In genomic region chr20:3795511-3796468, GRCh38 we compare ENCODE assay signal across 8 cellular contexts. TPM values are rescaled to one million over a fixed set of nuclear protein-coding genes. Genes with fewer than 3 reads are reported as not detected.
DNase-seq lines count a peak whose midpoint lies in the region; ATAC-seq and TF ChIP-seq lines count a peak whose summit lies in the region.

TSS of gene CDC25B (plus strand) at chr20:3796310. CDS start at chr20:3796532, 222 bp downstream.

- H3K79me2 ChIP-seq in Loucy (ENCODE audit: insufficient read depth, low read length) = peaks cover 51% of the 10 kb centered on the region

- H3K27me3 Mint-ChIP-seq in activated T-helper 17 cell treated with anti-CD3 and anti-CD28 coated beads, Interleukin-2, amount 50 U/mL, for 72 hours = no peaks in the 10 kb centered on the region
- H3K27me3 Mint-ChIP-seq in natural killer cell treated with Interleukin-12 subunit alpha and Interleukin-12 subunit beta and Interleukin-15 and Interleukin-18, amount 100 ng/mL, for 72 hours = no peaks in the 10 kb centered on the region
- H3K27me3 Mint-ChIP-seq in stimulated activated naive CD8-positive, alpha-beta T cell treated with anti-CD3 and anti-CD28 coated beads, Interleukin-15, Interleukin-2, amounts not matched to agents 100 ng/mL and 50 ng/mL, for 24 hours = no peaks in the 10 kb centered on the region

- peak within 1 kb of the TSS; percentile 83 for H3K4me3 ChIP-seq in H7 (ENCODE audit: insufficient read depth, low read depth, low read length)
- H3K4me3 ChIP-seq in Loucy (ENCODE audit: low read length, poor library complexity, severe bottlenecking) = peak within 1 kb of the TSS; percentile 98
- peak within 1 kb of the TSS; percentile 82 for H3K4me3 ChIP-seq in RWPE2 (ENCODE audit: severe bottlenecking)

- peak within 1 kb of the TSS; percentile 91 for H3K9ac ChIP-seq in Loucy (ENCODE audit: low read depth, low read length, poor library complexity, severe bottlenecking)

- H4K20me1 ChIP-seq in Loucy (ENCODE audit: insufficient read depth, low read length, poor library complexity, severe bottlenecking) = peaks cover 31% of the 10 kb centered on the region

- no peaks in the 10 kb centered on the region for H3K9me3 Mint-ChIP-seq in activated T-helper 17 cell treated with anti-CD3 and anti-CD28 coated beads, Interleukin-2, amount 50 U/mL, for 72 hours
- no peaks in the 10 kb centered on the region for H3K9me3 Mint-ChIP-seq in natural killer cell treated with Interleukin-12 subunit alpha and Interleukin-12 subunit beta and Interleukin-15 and Interleukin-18, amount 100 ng/mL, for 72 hours
- H3K9me3 Mint-ChIP-seq in stimulated activated naive CD8-positive, alpha-beta T cell treated with anti-CD3 and anti-CD28 coated beads, Interleukin-15, Interleukin-2, amounts not matched to agents 100 ng/mL and 50 ng/mL, for 24 hours = no peaks in the 10 kb centered on the region

- H3F3A ChIP-seq in Loucy (ENCODE audit: low read depth) = no peaks in the 10 kb centered on the region

- ATAC-seq in RWPE2 (ENCODE audit: low read depth) = peak; percentile 86
- peak; percentile 84 for ATAC-seq in activated T-helper 17 cell treated with anti-CD3 and anti-CD28 coated beads, Interleukin-2, amount 50 U/mL, for 72 hours (replicated peaks)
- ATAC-seq in natural killer cell treated with Interleukin-12 subunit alpha and Interleukin-12 subunit beta and Interleukin-15 and Interleukin-18, amount 100 ng/mL, for 72 hours = peak; percentile 92

- peaks cover 49% of the 10 kb centered on the region for H3K36me3 Mint-ChIP-seq in activated T-helper 17 cell treated with anti-CD3 and anti-CD28 coated beads, Interleukin-2, amount 50 U/mL, for 72 hours (ENCODE audit: low read depth)
- H3K36me3 Mint-ChIP-seq in natural killer cell treated with Interleukin-12 subunit alpha and Interleukin-12 subunit beta and Interleukin-15 and Interleukin-18, amount 100 ng/mL, for 72 hours = no peaks in the 10 kb centered on the region
- peaks cover 14% of the 10 kb centered on the region for H3K36me3 Mint-ChIP-seq in stimulated activated naive CD8-positive, alpha-beta T cell treated with anti-CD3 and anti-CD28 coated beads, Interleukin-15, Interleukin-2, amounts not matched to agents 100 ng/mL and 50 ng/mL, for 24 hours (ENCODE audit: low read depth)

- peak; percentile 34 for TF ChIP-seq CTCF in Loucy (conservative IDR thresholded peaks at IDR 0.05; ENCODE audit: low read length)
- TF ChIP-seq CTCF in RWPE2 (IDR thresholded peaks at IDR 0.05; ENCODE audit: poor library complexity, severe bottlenecking) = peak; percentile 40

- no peaks in the 10 kb centered on the region for H3K9me2 ChIP-seq in Loucy (replicated peaks; ENCODE audit: low read depth, low read length)

- H3K4me1 Mint-ChIP-seq in activated T-helper 17 cell treated with anti-CD3 and anti-CD28 coated beads, Interleukin-2, amount 50 U/mL, for 72 hours = peaks cover 24% of the 10 kb centered on the region
- H3K4me1 Mint-ChIP-seq in natural killer cell treated with Interleukin-12 subunit alpha and Interleukin-12 subunit beta and Interleukin-15 and Interleukin-18, amount 100 ng/mL, for 72 hours (ENCODE audit: low read depth in 2 of 2) = peaks cover 31 to 35% of the 10 kb centered on the region in 2 donors
- peaks cover 51% of the 10 kb centered on the region for H3K4me1 Mint-ChIP-seq in stimulated activated naive CD8-positive, alpha-beta T cell treated with anti-CD3 and anti-CD28 coated beads, Interleukin-15, Interleukin-2, amounts not matched to agents 100 ng/mL and 50 ng/mL, for 24 hours (ENCODE audit: low read depth)

- H3K27me3 ChIP-seq in H7 (ENCODE audit: control insufficient read depth, insufficient read depth, low read length) = peaks cover 2% of the 10 kb centered on the region
- H3K27me3 ChIP-seq in Loucy (ENCODE audit: insufficient read depth, low read length, poor library complexity, severe bottlenecking) = no peaks in the 10 kb centered on the region
- no peaks in the 10 kb centered on the region for H3K27me3 ChIP-seq in RWPE2 (ENCODE audit: insufficient read depth, poor library complexity, severe bottlenecking)

- DNase-seq in EL (peak; percentile 97), H7 (peak; percentile 97), RWPE2 (ENCODE audit: low spot score) (peak; percentile 97), fibroblast of peridontal ligament (ENCODE audit: extremely low read depth) (peak; percentile 92)
- peak; percentile 92 for DNase-seq in natural killer cell treated with Interleukin-12 subunit alpha and Interleukin-12 subunit beta and Interleukin-15 and Interleukin-18, amount 100 ng/mL, for 72 hours (ENCODE audit: low spot score)

- H3K9me3 ChIP-seq in Loucy (ENCODE audit: insufficient read depth, low read depth, low read length) = no peaks in the 10 kb centered on the region
- H3K9me3 ChIP-seq in RWPE2 (ENCODE audit: severe bottlenecking) = no peaks in the 10 kb centered on the region

- peak within 1 kb of the TSS; percentile 99 for H2AFZ ChIP-seq in Loucy (ENCODE audit: low read length)

- H3K4me3 Mint-ChIP-seq in activated T-helper 17 cell treated with anti-CD3 and anti-CD28 coated beads, Interleukin-2, amount 50 U/mL, for 72 hours = peak within 1 kb of the TSS; percentile 100
- H3K4me3 Mint-ChIP-seq in natural killer cell treated with Interleukin-12 subunit alpha and Interleukin-12 subunit beta and Interleukin-15 and Interleukin-18, amount 100 ng/mL, for 72 hours = peak within 1 kb of the TSS; percentile 92
- H3K4me3 Mint-ChIP-seq in stimulated activated naive CD8-positive, alpha-beta T cell treated with anti-CD3 and anti-CD28 coated beads, Interleukin-15, Interleukin-2, amounts not matched to agents 100 ng/mL and 50 ng/mL, for 24 hours = peak within 1 kb of the TSS; percentile 91

- H3K4me2 ChIP-seq in Loucy (ENCODE audit: low read depth, low read length, poor library complexity, severe bottlenecking) = peak within 1 kb of the TSS; percentile 88

- H3K4me1 ChIP-seq in Loucy (ENCODE audit: insufficient read depth, low read length, poor library complexity, severe bottlenecking) = peaks cover 45% of the 10 kb centered on the region
- H3K4me1 ChIP-seq in RWPE2 (ENCODE audit: insufficient read depth, poor library complexity, severe bottlenecking) = peaks cover 11% of the 10 kb centered on the region

- H3K36me3 ChIP-seq in H7 (replicated peaks; ENCODE audit: control insufficient read depth, insufficient read depth, low read length) (no peaks in the 10 kb centered on the region; the same call in 1 of the 2 replicates), Loucy (ENCODE audit: insufficient read depth, low read length) (peaks cover 8% of the 10 kb centered on the region; the same call in 1 of the 2 replicates), RWPE2 (ENCODE audit: low read depth) (peaks cover 40% of the 10 kb centered on the region)

- H3K27ac Mint-ChIP-seq in activated T-helper 17 cell treated with anti-CD3 and anti-CD28 coated beads, Interleukin-2, amount 50 U/mL, for 72 hours = peak within 1 kb of the TSS; percentile 98
- peak within 1 kb of the TSS; percentile 92 to 99 for H3K27ac Mint-ChIP-seq in natural killer cell treated with Interleukin-12 subunit alpha and Interleukin-12 subunit beta and Interleukin-15 and Interleukin-18, amount 100 ng/mL, for 72 hours
- H3K27ac Mint-ChIP-seq in stimulated activated naive CD8-positive, alpha-beta T cell treated with anti-CD3 and anti-CD28 coated beads, Interleukin-15, Interleukin-2, amounts not matched to agents 100 ng/mL and 50 ng/mL, for 24 hours = peak within 1 kb of the TSS; percentile 98

- peak within 1 kb of the TSS; percentile 74 for H3K27ac ChIP-seq in RWPE2 (ENCODE audit: poor library complexity, severe bottlenecking)

RNA-seq across cellular contexts. Expression of gene CDC25B, which starts in this region (rescaled TPM):
- 30.7 and 32.6 TPM in 2 replicates for total RNA-seq in H7 (2014; rRNA removed; shearing (Covaris generic))
- total RNA-seq in activated T-helper 17 cell treated with anti-CD3 and anti-CD28 coated beads, Interleukin-2, amount 50 U/mL, for 72 hours = 100 to 1,000 TPM in 1 of 2 donors, 10 to 100 TPM in 1; 86.7 to 117 TPM
- total RNA-seq in natural killer cell treated with Interleukin-12 subunit alpha and Interleukin-12 subunit beta and Interleukin-15 and Interleukin-18, amount 100 ng/mL, for 72 hours = 10 to 100 TPM; 38.9 to 84.1 TPM

Comparison
In these comparisons a context has a peak if more than half of its experiments do, and no peak if none do; other contexts are left out.
1. Peak in every context shown above with its lines: DNase-seq, ATAC-seq, H3K4me3 ChIP-seq and H3K27ac ChIP-seq.